Comparison of ENCODE assay signal across 8 cellular contexts in genomic region chr9:112037281-112038016, GRCh38.
DNase-seq lines count a peak whose midpoint lies in the region; ATAC-seq and TF ChIP-seq lines count a peak whose summit lies in the region.

No MANE protein-coding gene starts in this region.

- no peak overlapping the region for H3K4me2 ChIP-seq in GM23338

- TF ChIP-seq CTCF in GM13977 (IDR thresholded peaks at IDR 0.05; ENCODE audit: extremely low read depth, insufficient read depth, missing control alignments) = no peak
- no peak for TF ChIP-seq CTCF in GM23338 (conservative IDR thresholded peaks at IDR 0.05; ENCODE audit: low read depth in 2 of 2)

- no peak overlapping the region for H3K4me3 Mint-ChIP-seq in GM23338

- H3K4me1 ChIP-seq in GM23338 (ENCODE audit: insufficient read depth) = peaks cover 11% of the 10 kb centered on the region; the same call in 1 of the 2 replicates

- H2AFZ ChIP-seq in GM23338 = no peak overlapping the region

- no peaks in the 10 kb centered on the region for H3K79me2 ChIP-seq in GM23338 (replicated peaks; ENCODE audit: insufficient read depth)

- H3K36me3 ChIP-seq in GM23338 (ENCODE audit: insufficient read depth) = no peaks in the 10 kb centered on the region

- H3K27ac Mint-ChIP-seq in GM23338 = no peak overlapping the region

- no peaks in the 10 kb centered on the region; the same call in 2 of the 3 replicates for H3K36me3 Mint-ChIP-seq in GM23338 (ENCODE audit: low read depth)

- no peaks in the 10 kb centered on the region for H3K9me3 Mint-ChIP-seq in GM23338

- peaks cover 6% of the 10 kb centered on the region for H3K27me3 Mint-ChIP-seq in GM23338 (ENCODE audit: insufficient read depth, low read depth, poor library complexity)

- ATAC-seq in HG02885 (IDR thresholded peaks at IDR 0.05; ENCODE audit: poor library complexity, unreplicated experiment) = peak; percentile 45
- no peak for ATAC-seq in HG02642 (IDR thresholded peaks at IDR 0.05; ENCODE audit: poor library complexity, unreplicated experiment)
- ATAC-seq in GM23338 = no peak; the same call in 2 of the 3 replicates

- no peaks in the 10 kb centered on the region for H3F3A ChIP-seq in GM23338 (replicated peaks; ENCODE audit: low read depth)

- H3K9me2 ChIP-seq in GM23338 (ENCODE audit: insufficient read depth) = peaks cover 16% of the 10 kb centered on the region

- H3K4me3 ChIP-seq in GM23338 = no peak overlapping the region

- peak; percentile 37 for DNase-seq in GM13977 (ENCODE audit: low spot score)
- peak; percentile 81 for DNase-seq in SW480 (ENCODE audit: low spot score)
- peak; percentile 64 for DNase-seq in astrocyte of the hippocampus (ENCODE audit: low read depth, low spot score)
- DNase-seq in stimulated activated CD4-positive, alpha-beta T cell treated with anti-CD3 and anti-CD28 coated beads, Interleukin-1b, Interleukin-23, amount 100 ng/mL, for 4 hours (ENCODE audit: low read depth in 2 of 2) = peak; percentile 12 to 43
- DNase-seq in cortex of kidney (lab: John Stamatoyannopoulos, UW) = no peak
- no peak for DNase-seq in GM23338 (ENCODE audit: low spot score)

- peaks cover 27% of the 10 kb centered on the region for H3K4me1 Mint-ChIP-seq in GM23338

- no peaks in the 10 kb centered on the region for H4K20me1 ChIP-seq in GM23338 (replicated peaks; ENCODE audit: insufficient read depth)

- H3K27ac ChIP-seq in GM23338 (ENCODE audit: low read depth) = no peak overlapping the region

- in situ Hi-C loops in GM13977 (cut with MboI; ENCODE audit: low pct_unique_long_range_greater_than_20kb, low sequenced_read_pairs, unreplicated experiment) = no loop called here

- no peaks in the 10 kb centered on the region for H3K27me3 ChIP-seq in GM23338 (ENCODE audit: insufficient read depth)

TF ChIP-seq in GM23338, 12 proteins besides CTCF, POLR2A, EP300 and RAD21:
- TF ChIP-seq ZNF462 (CRISPR knock-in tag; IDR thresholded peaks at IDR 0.05) = no peak
- TF ChIP-seq POLR2AphosphoS5 (IDR thresholded peaks at IDR 0.05; ENCODE audit: low read depth) = no peak
- no peak for TF ChIP-seq EZH2phosphoT487 (IDR thresholded peaks at IDR 0.05; ENCODE audit: unreplicated experiment)
TF ChIP-seq in GM23338: peak in this region for 0.

Comparison
In these comparisons a context has a peak if more than half of its experiments do, and no peak if none do; other contexts are left out.
1. DNase-seq: peak in GM13977 (single experiment), SW480 (single experiment), astrocyte of the hippocampus (single experiment) and stimulated activated CD4-positive, alpha-beta T cell treated with anti-CD3 and anti-CD28 coated beads, Interleukin-1b, Interleukin-23, amount 100 ng/mL, for 4 hours (2 of 2); none in cortex of kidney (single experiment) and GM23338 (single experiment).